Comparison of ENCODE assay signal across 17 cellular contexts in genomic region chr14:22508150-22508457, GRCh38.
DNase-seq lines count a peak whose midpoint lies in the region; ATAC-seq, FAIRE-seq and TF ChIP-seq lines count a peak whose summit lies in the region.
"Had no signal": no experiment of that assay in that cellular context is flagged by ENCODE, and none has a peak within 500 bp of the region (broad histone marks: within the 10 kb centered on the region; RNA-seq: fewer than 3 reads in every experiment).

No MANE protein-coding gene starts in this region.

- H3K4me1 ChIP-seq in OCI-LY3 (ENCODE audit: low read length): peaks cover 79% of the 10 kb centered on the region
- peaks cover 65% of the 10 kb centered on the region for H3K4me1 ChIP-seq in GM12878 (ENCODE audit: control insufficient read depth, insufficient read depth, low read length)

- no peaks in the 10 kb centered on the region for H3K9me3 Mint-ChIP-seq in activated T-cell treated with anti-CD3 and anti-CD28 coated beads, Interleukin-2, amount 50 U/mL, for 4 hours
- no peaks in the 10 kb centered on the region for H3K9me3 Mint-ChIP-seq in stimulated activated naive CD8-positive, alpha-beta T cell treated with anti-CD3 and anti-CD28 coated beads, Interleukin-15, amount 100 ng/mL, for 72 hours

- no peak for FAIRE-seq in GM12878 (lab: Jason Lieb, UNC)

- CTCF ChIA-PET in GM12878 (lab: Yijun Ruan, JAX): interaction anchor here (0.8 to 10.7 kb wide), 13 partner anchors 10 to 124 kb away, joined by 3 to 101 read pairs (median 8); no protein-coding TSS in a partner anchor

- peak overlapping the region; percentile 51 for H3K9ac ChIP-seq in OCI-LY3 (ENCODE audit: low read length)
- peak overlapping the region; percentile 78 for H3K9ac ChIP-seq in GM12878 (ENCODE audit: control insufficient read depth, insufficient read depth, low read length)
- H3K9ac ChIP-seq: KMS-11 had no signal

- POLR2A ChIA-PET in GM12878 (lab: Charles Lee): interaction anchor here (0.9 to 35.4 kb wide), 12 partner anchors 11 to 128 kb away, joined by 3 to 875 read pairs (median 8); no protein-coding TSS in a partner anchor

- peaks cover 71% of the 10 kb centered on the region for H3K36me3 Mint-ChIP-seq in activated T-cell treated with anti-CD3 and anti-CD28 coated beads, Interleukin-2, amount 50 U/mL, for 4 hours (ENCODE audit: insufficient read depth)

- H2AFZ ChIP-seq in OCI-LY3 (ENCODE audit: low read depth, low read length) (no peak overlapping the region), GM12878 (ENCODE audit: control insufficient read depth, low read depth, low read length) (no peak overlapping the region)

- TF ChIP-seq RAD21 in GM12878 (IDR thresholded peaks at IDR 0.05; ENCODE audit: insufficient read depth, low read depth, low read length): no peak

- no TSS peak for BruUV-seq in GM12878 (replicated peaks; lab: Mats Ljungman, UMichigan)

- H3K4me2 ChIP-seq in OCI-LY3 (ENCODE audit: low read length) (peak overlapping the region; percentile 62), GM12878 (ENCODE audit: control insufficient read depth, insufficient read depth) (peak overlapping the region; percentile 92)
- H3K4me2 ChIP-seq: KMS-11 had no signal

- H3K27ac ChIP-seq in OCI-LY3 (ENCODE audit: low read length) (peak overlapping the region; percentile 87), GM12878 (ENCODE audit: control insufficient read depth, insufficient read depth) (peak overlapping the region; percentile 98)
- H3K27ac ChIP-seq: KMS-11, upper lobe of right lung had no signal

- H3K79me2 ChIP-seq in OCI-LY3 (ENCODE audit: low read length) (no peaks in the 10 kb centered on the region), GM12878 (ENCODE audit: control insufficient read depth, insufficient read depth, low read length) (peaks cover 77% of the 10 kb centered on the region)

- intact Hi-C loops in GM12878 (cut with micrococcal nuclease; ENCODE audit: unreplicated experiment): no loop called here

- TF ChIP-seq EP300 in GM12878 (IDR thresholded peaks at IDR 0.05; ENCODE audit: borderline replicate concordance in 1 of 2, control insufficient read depth in 1 of 2, low read depth in 2 of 2, low read length in 2 of 2): no peak

- no peak for TF ChIP-seq POLR2A in GM12878 (IDR thresholded peaks at IDR 0.05; ENCODE audit: low read depth, low read length)

- peaks cover 62% of the 10 kb centered on the region for H3K4me1 Mint-ChIP-seq in activated T-cell treated with anti-CD3 and anti-CD28 coated beads, Interleukin-2, amount 50 U/mL, for 4 hours (ENCODE audit: low read depth)
- H3K4me1 Mint-ChIP-seq in stimulated activated naive CD8-positive, alpha-beta T cell treated with anti-CD3 and anti-CD28 coated beads, Interleukin-15, amount 100 ng/mL, for 72 hours: peaks cover 39% of the 10 kb centered on the region

- SMC1A ChIA-PET in GM12878 (lab: Charles Lee; ENCODE audit: uncharacterized antibody, unreplicated experiment): interaction anchor here (1.1 to 17.7 kb wide), 13 partner anchors 12 to 124 kb away, joined by 3 to 399 read pairs (median 21); no protein-coding TSS in a partner anchor

- TF ChIP-seq CTCF in OCI-LY3 (IDR thresholded peaks at IDR 0.05; ENCODE audit: low read depth, low read length): no peak
- TF ChIP-seq CTCF in GM12878 (IDR thresholded peaks at IDR 0.05 in 2 of 3, conservative IDR thresholded peaks at IDR 0.05 in 1 of 3; ENCODE audit: control insufficient read depth in 2 of 3, extremely low read depth in 1 of 3, insufficient read depth in 1 of 3, low read depth in 3 of 3, low read length in 3 of 3): no peak

- H3K27me3 ChIP-seq in OCI-LY3 (ENCODE audit: low read depth, low read length): no peaks in the 10 kb centered on the region
- H3K27me3 ChIP-seq in GM12878 (replicated peaks in 1 of 2; ENCODE audit: control insufficient read depth in 2 of 2, insufficient read depth in 2 of 2, low read length in 1 of 2): no peaks in the 10 kb centered on the region
- H3K27me3 ChIP-seq: upper lobe of right lung had no signal

- H3K4me3 ChIP-seq in OCI-LY3 (ENCODE audit: low read length) (peak overlapping the region; percentile 24), GM12878 (peak overlapping the region; percentile 68)
- H3K4me3 ChIP-seq: smooth muscle cell, upper lobe of right lung had no signal

- 3% methylated on average over 2 of the region's 2 CpGs for WGBS in GM12878 (ENCODE audit: insufficient coverage, insufficient replicate concordance, low lambda C conversion rate, missing lambda C conversion rate)

- in situ Hi-C loops in GM12878 (cut with MboI): no loop called here

- peak overlapping the region; percentile 89 for H3K4me3 Mint-ChIP-seq in activated T-cell treated with anti-CD3 and anti-CD28 coated beads, Interleukin-2, amount 50 U/mL, for 4 hours
- H3K4me3 Mint-ChIP-seq in stimulated activated naive CD8-positive, alpha-beta T cell treated with anti-CD3 and anti-CD28 coated beads, Interleukin-15, amount 100 ng/mL, for 72 hours: peak overlapping the region; percentile 81 to 88

- no peak for DNase-seq in activated T-cell treated with anti-CD3 and anti-CD28 coated beads, Interleukin-2, amount 50 U/mL, for 4 hours
- no peak for DNase-seq in activated T-cell treated with anti-CD3 and anti-CD28 coated beads, Interleukin-2, amount 50 U/mL, for 1 hour
- DNase-seq in GM12878 (ENCODE audit: low read depth, low spot score) (no peak), epidermal melanocyte (ENCODE audit: insufficient read length, low spot score) (no peak), HuH-7 (ENCODE audit: low spot score) (no peak)
- DNase-seq in stimulated activated naive CD8-positive, alpha-beta T cell treated with anti-CD3 and anti-CD28 coated beads, Interleukin-15, amount 100 ng/mL, for 72 hours: no peak
- DNase-seq: activated gamma-delta T cell treated with Interleukin-2 at 50 U/mL for 16 hours; GF-D8; NCI-H1105 treated with DMSO at 0.1 percent for 48 hours; stimulated activated naive CD4-positive, alpha-beta T cell; T1000; upper lobe of right lung had no signal

- RAD21 ChIA-PET in GM12878 (lab: Charles Lee; ENCODE audit: unreplicated experiment): interaction anchor here (0.6 to 25.4 kb wide), 16 partner anchors 9 to 217 kb away, joined by 3 to 797 read pairs (median 16); no protein-coding TSS in a partner anchor

- ATAC-seq in activated T-cell treated with anti-CD3 and anti-CD28 coated beads, Interleukin-2, amount 50 U/mL, for 4 hours: no peak
- ATAC-seq in GM12878: no peak
- ATAC-seq in stimulated activated naive CD8-positive, alpha-beta T cell treated with anti-CD3 and anti-CD28 coated beads, Interleukin-15, amount 100 ng/mL, for 72 hours: no peak
- ATAC-seq in GM18907 (IDR thresholded peaks at IDR 0.05; ENCODE audit: unreplicated experiment): no peak
- ATAC-seq: left lobe of liver, upper lobe of right lung had no signal

- H3K36me3 ChIP-seq in OCI-LY3 (replicated peaks; ENCODE audit: low read depth, low read length) (no peaks in the 10 kb centered on the region), GM12878 (ENCODE audit: control insufficient read depth in 2 of 2, insufficient read depth in 2 of 2, low read length in 1 of 2) (0 out of 4 replicates have a peak, but pooled peaks cover 0 to 3% of the 10 kb centered on the region in 2 experiments)
- H3K36me3 ChIP-seq: upper lobe of right lung had no signal

- H3K27me3 Mint-ChIP-seq in activated T-cell treated with anti-CD3 and anti-CD28 coated beads, Interleukin-2, amount 50 U/mL, for 4 hours (ENCODE audit: low read depth): no peaks in the 10 kb centered on the region
- no peaks in the 10 kb centered on the region for H3K27me3 Mint-ChIP-seq in stimulated activated naive CD8-positive, alpha-beta T cell treated with anti-CD3 and anti-CD28 coated beads, Interleukin-15, amount 100 ng/mL, for 72 hours

- H3K27ac Mint-ChIP-seq in stimulated activated naive CD8-positive, alpha-beta T cell treated with anti-CD3 and anti-CD28 coated beads, Interleukin-15, amount 100 ng/mL, for 72 hours: peak overlapping the region; percentile 81 to 95

- H3K9me3 ChIP-seq in OCI-LY3 (ENCODE audit: insufficient read depth, low read length) (no peaks in the 10 kb centered on the region), GM12878 (replicated peaks; ENCODE audit: control insufficient read depth, insufficient read depth, low read length) (no peaks in the 10 kb centered on the region)
- H3K9me3 ChIP-seq: upper lobe of right lung had no signal

- H4K20me1 ChIP-seq in OCI-LY3 (ENCODE audit: insufficient read depth, low read length) (no peaks in the 10 kb centered on the region), GM12878 (ENCODE audit: control insufficient read depth, insufficient read depth) (no peaks in the 10 kb centered on the region)

TF ChIP-seq in GM12878, 131 proteins besides CTCF, POLR2A, EP300 and RAD21 (continues in another document):
- no peak for TF ChIP-seq ZNF622 (IDR thresholded peaks at IDR 0.05)
- TF ChIP-seq RELB (IDR thresholded peaks at IDR 0.05; ENCODE audit: low read depth): no peak
- peak; percentile 29; the same call in 1 of the 2 replicates for TF ChIP-seq BACH1 (IDR thresholded peaks at IDR 0.05; ENCODE audit: borderline replicate concordance)
- TF ChIP-seq SRF (IDR thresholded peaks at IDR 0.05; ENCODE audit: low read depth in 2 of 2, low read length in 2 of 2): no peak
- TF ChIP-seq PAX5 (IDR thresholded peaks at IDR 0.05; ENCODE audit: borderline replicate concordance, low read depth, low read length): no peak
- TF ChIP-seq JUNB (IDR thresholded peaks at IDR 0.05): peak; percentile 66
- no peak for TF ChIP-seq CREM (IDR thresholded peaks at IDR 0.05; ENCODE audit: low read depth)
